In the genomic region with DNA sequence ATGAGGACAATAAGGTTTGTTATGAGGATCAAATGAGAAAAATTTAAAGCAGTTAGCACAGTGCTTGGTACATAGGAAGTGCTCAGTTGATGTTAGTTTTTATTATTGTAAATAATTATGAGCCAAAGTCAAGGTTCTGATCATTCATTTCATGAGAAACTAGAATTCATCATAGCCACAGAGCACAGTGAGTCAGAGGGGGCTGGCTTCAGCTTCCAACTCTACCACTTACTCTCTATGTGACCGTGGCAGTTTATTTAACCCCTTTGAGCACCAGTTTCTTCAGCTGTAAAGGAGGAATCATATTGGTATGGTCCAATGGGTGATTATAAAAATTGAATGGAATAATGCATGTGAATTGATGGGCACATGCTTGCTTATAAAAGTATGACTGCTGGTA, we compare ENCODE assay signal across 13 cellular contexts. TPM values are rescaled to one million over a fixed set of nuclear protein-coding genes. Genes with fewer than 3 reads are reported as not detected.
DNase-seq lines count a peak whose midpoint lies in the region; ATAC-seq and TF ChIP-seq lines count a peak whose summit lies in the region.
"Had no signal": no experiment of that assay in that cellular context is flagged by ENCODE, and none has a peak within 500 bp of the region (broad histone marks: within the 10 kb centered on the region; RNA-seq: fewer than 3 reads in every experiment).

No MANE protein-coding gene starts in this region.

- no peak for TF ChIP-seq POLR2A in gastroesophageal sphincter (IDR thresholded peaks at IDR 0.05)

- no peak overlapping the region for H3K4me3 Mint-ChIP-seq in activated CD8-positive, alpha-beta memory T cell treated with anti-CD3 and anti-CD28 coated beads, Interleukin-2, amount 10 ng/mL, durations not matched to agents 7 days and 5 days
- peak overlapping the region; percentile 46 for H3K4me3 Mint-ChIP-seq in activated T-cell treated with anti-CD3 and anti-CD28 coated beads, Interleukin-2, amount 50 U/mL, for 4 hours

- H3K4me3 ChIP-seq in gastroesophageal sphincter: no peak overlapping the region
- H3K4me3 ChIP-seq: adrenal gland had no signal

- peaks cover 26% of the 10 kb centered on the region for H3K4me1 Mint-ChIP-seq in activated CD8-positive, alpha-beta memory T cell treated with anti-CD3 and anti-CD28 coated beads, Interleukin-2, amount 10 ng/mL, durations not matched to agents 7 days and 5 days
- peaks cover 58% of the 10 kb centered on the region for H3K4me1 Mint-ChIP-seq in activated T-cell treated with anti-CD3 and anti-CD28 coated beads, Interleukin-2, amount 50 U/mL, for 4 hours (ENCODE audit: low read depth)

- H3K27ac ChIP-seq in gastroesophageal sphincter: peak overlapping the region in 1 of 4 donors; percentile 8
- H3K27ac ChIP-seq: neutrophil had no signal

- CTCF ChIA-PET in activated CD8-positive, alpha-beta memory T cell treated with anti-CD3 and anti-CD28 coated beads, Interleukin-2, amount 10 ng/mL, durations not matched to agents 7 days and 5 days (lab: Charles Lee): interaction anchor here (0.7 to 8.7 kb wide), 8 partner anchors 11 to 55 kb away, joined by 3 to 47 read pairs (median 8); a partner anchor contains a TSS

- peak; percentile 85 for ATAC-seq in activated CD8-positive, alpha-beta memory T cell treated with anti-CD3 and anti-CD28 coated beads, Interleukin-2, amount 10 ng/mL, durations not matched to agents 7 days and 5 days
- peak; percentile 97 to 98 for ATAC-seq in activated T-cell treated with anti-CD3 and anti-CD28 coated beads, Interleukin-2, amount 50 U/mL, for 4 hours
- ATAC-seq in GM19397 (IDR thresholded peaks at IDR 0.05; ENCODE audit: unreplicated experiment): no peak
- ATAC-seq in gastroesophageal sphincter: no peak
- ATAC-seq: HCT116 had no signal

- peaks cover 0 to 27% of the 10 kb centered on the region in 2 donors for H3K36me3 ChIP-seq in gastroesophageal sphincter
- H3K36me3 ChIP-seq: adrenal gland, neutrophil had no signal

- TF ChIP-seq EP300 in gastroesophageal sphincter (IDR thresholded peaks at IDR 0.05): no peak

- WGBS in gastroesophageal sphincter (ENCODE audit: low coverage in 1 of 2), 2 donors: 0 to 50% methylated on average over 1 of the region's 1 CpG

- H3K9me3 Mint-ChIP-seq in activated CD8-positive, alpha-beta memory T cell treated with anti-CD3 and anti-CD28 coated beads, Interleukin-2, amount 10 ng/mL, durations not matched to agents 7 days and 5 days (ENCODE audit: low read depth): no peaks in the 10 kb centered on the region
- no peaks in the 10 kb centered on the region for H3K9me3 Mint-ChIP-seq in activated T-cell treated with anti-CD3 and anti-CD28 coated beads, Interleukin-2, amount 50 U/mL, for 4 hours

- H3K4me1 ChIP-seq in gastroesophageal sphincter: peaks cover 0 to 18% (median 0%) of the 10 kb centered on the region in 3 donors

- no peak for TF ChIP-seq CTCF in gastroesophageal sphincter (IDR thresholded peaks at IDR 0.05)

- H3K27ac Mint-ChIP-seq in activated CD8-positive, alpha-beta memory T cell treated with anti-CD3 and anti-CD28 coated beads, Interleukin-2, amount 10 ng/mL, durations not matched to agents 7 days and 5 days: peak overlapping the region; percentile 84

- no peaks in the 10 kb centered on the region for H3K9me3 ChIP-seq in gastroesophageal sphincter
- H3K9me3 ChIP-seq: adrenal gland, neutrophil had no signal

- H3K27me3 Mint-ChIP-seq in activated CD8-positive, alpha-beta memory T cell treated with anti-CD3 and anti-CD28 coated beads, Interleukin-2, amount 10 ng/mL, durations not matched to agents 7 days and 5 days: no peaks in the 10 kb centered on the region
- no peaks in the 10 kb centered on the region for H3K27me3 Mint-ChIP-seq in activated T-cell treated with anti-CD3 and anti-CD28 coated beads, Interleukin-2, amount 50 U/mL, for 4 hours (ENCODE audit: low read depth)

- peaks cover 4% of the 10 kb centered on the region for H3K36me3 Mint-ChIP-seq in activated CD8-positive, alpha-beta memory T cell treated with anti-CD3 and anti-CD28 coated beads, Interleukin-2, amount 10 ng/mL, durations not matched to agents 7 days and 5 days
- peaks cover 18% of the 10 kb centered on the region for H3K36me3 Mint-ChIP-seq in activated T-cell treated with anti-CD3 and anti-CD28 coated beads, Interleukin-2, amount 50 U/mL, for 4 hours (ENCODE audit: insufficient read depth)

- no peaks in the 10 kb centered on the region for H3K27me3 ChIP-seq in gastroesophageal sphincter
- H3K27me3 ChIP-seq: adrenal gland, neutrophil had no signal

- peak; percentile 51 for DNase-seq in activated CD8-positive, alpha-beta memory T cell treated with anti-CD3 and anti-CD28 coated beads, Interleukin-2, amount 10 ng/mL, durations not matched to agents 7 days and 5 days
- DNase-seq in activated CD8-positive, alpha-beta memory T cell treated with anti-CD3 and anti-CD28 coated beads for 24 hours: no peak
- peak; percentile 9 for DNase-seq in activated T-cell treated with anti-CD3 and anti-CD28 coated beads, Interleukin-2, amount 50 U/mL, for 4 hours
- peak; percentile 13 for DNase-seq in glomerular visceral epithelial cell (ENCODE audit: extremely low spot score)
- peak; percentile 26 for DNase-seq in stimulated activated CD8-positive, alpha-beta memory T cell treated with anti-CD3 and anti-CD28 coated beads, Interleukin-4, amount 100 ng/mL, for 24 hours (ENCODE audit: low read depth)
- no peak for DNase-seq in GM03348 (ENCODE audit: low spot score)
- DNase-seq: NCI-H1048, NCI-H82 had no signal

RNA-seq across cellular contexts. Expression of a gene that starts 39.4 kb away (rescaled TPM):
- total RNA-seq in activated CD8-positive, alpha-beta memory T cell treated with anti-CD3 and anti-CD28 coated beads, Interleukin-2, amount 10 ng/mL, durations not matched to agents 7 days and 5 days: 1 to 10 TPM; 3.0 to 5.7 TPM
- total RNA-seq in activated T-cell treated with anti-CD3 and anti-CD28 coated beads, Interleukin-2, amount 50 U/mL, for 4 hours: 1 to 10 TPM; 2.0 to 2.9 (median 2.6) TPM
- total RNA-seq in gastroesophageal sphincter: 1 to 10 TPM; 2.3 to 6.9 (median 5.4) TPM

RNA-seq across cellular contexts. Expression of a gene that starts 57.7 kb away (rescaled TPM):
- total RNA-seq in activated CD8-positive, alpha-beta memory T cell treated with anti-CD3 and anti-CD28 coated beads, Interleukin-2, amount 10 ng/mL, durations not matched to agents 7 days and 5 days: 10 to 100 TPM; 26.0 to 34.0 TPM
- 10 to 100 TPM; 48.0 to 49.5 (median 48.6) TPM for total RNA-seq in activated T-cell treated with anti-CD3 and anti-CD28 coated beads, Interleukin-2, amount 50 U/mL, for 4 hours
- 10 to 100 TPM in 3 of 4 donors, 1 to 10 TPM in 1; 9.9 to 17.2 (median 13.8) TPM for total RNA-seq in gastroesophageal sphincter

Comparison
In these comparisons a context has a peak if more than half of its experiments do, and no peak if none do; other contexts are left out.
1. DNase-seq: peak in activated CD8-positive, alpha-beta memory T cell treated with anti-CD3 and anti-CD28 coated beads, Interleukin-2, amount 10 ng/mL, durations not matched to agents 7 days and 5 days (single experiment), activated T-cell treated with anti-CD3 and anti-CD28 coated beads, Interleukin-2, amount 50 U/mL, for 4 hours (single experiment), glomerular visceral epithelial cell (single experiment) and stimulated activated CD8-positive, alpha-beta memory T cell treated with anti-CD3 and anti-CD28 coated beads, Interleukin-4, amount 100 ng/mL, for 24 hours (single experiment); none in activated CD8-positive, alpha-beta memory T cell treated with anti-CD3 and anti-CD28 coated beads for 24 hours (single experiment) and GM03348 (single experiment).
2. ATAC-seq: peak in activated CD8-positive, alpha-beta memory T cell treated with anti-CD3 and anti-CD28 coated beads, Interleukin-2, amount 10 ng/mL, durations not matched to agents 7 days and 5 days (single experiment) and activated T-cell treated with anti-CD3 and anti-CD28 coated beads, Interleukin-2, amount 50 U/mL, for 4 hours (2 of 2); none in GM19397 (single experiment) and gastroesophageal sphincter (single experiment).